Comparison of ENCODE assay signal across 20 cellular contexts in the genomic region with DNA sequence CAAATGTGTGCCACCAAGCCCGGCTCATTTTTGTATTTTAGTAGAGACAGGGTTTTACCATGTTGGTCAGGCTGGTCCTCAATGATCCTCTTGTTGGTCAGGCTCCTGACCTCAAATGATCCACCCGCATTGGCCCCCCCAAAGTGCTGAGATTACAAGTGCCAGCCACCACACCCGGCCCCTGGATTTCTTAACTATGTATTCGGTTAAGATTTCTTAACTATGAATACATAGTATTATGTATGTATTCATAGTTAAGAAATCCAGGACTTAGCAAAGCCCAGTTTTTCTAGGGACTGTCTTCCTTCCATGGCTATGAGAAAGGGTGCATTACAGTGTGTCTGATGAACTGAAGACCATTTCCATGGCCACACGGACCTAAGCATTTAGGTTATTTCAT. TPM values are rescaled to one million over a fixed set of nuclear protein-coding genes. Genes with fewer than 3 reads are reported as not detected.
"Had no signal": no experiment of that assay in that cellular context is flagged by ENCODE, and none has a peak within 500 bp of the region (broad histone marks: within the 10 kb centered on the region; RNA-seq: fewer than 3 reads in every experiment).

No MANE protein-coding gene starts in this region.

- H3K27ac Mint-ChIP-seq: activated naive CD8-positive, alpha-beta T cell treated with anti-CD3 and anti-CD28 coated beads for 36 hours; activated T-helper 1 cell treated with anti-CD3 and anti-CD28 coated beads, Interleukin-12 subunit alpha, Interleukin-12 subunit beta, Interleukin-2, Interleukin-4 antibody, amounts not matched to agents 30 ng/mL and 10 ng/mL and 1 ng/mL, durations not matched to agents 14 hours and 24 hours and 36 hours; neural progenitor cell; T-helper 17 cell had no signal

- H3K27me3 ChIP-seq: brain microvascular endothelial cell, transverse colon had no signal

- H3K79me2 ChIP-seq: parathyroid adenoma had no signal

- H3K36me3 ChIP-seq: neural progenitor cell, transverse colon, WERI-Rb-1 had no signal

- H3K27ac ChIP-seq: brain microvascular endothelial cell, neural progenitor cell, WERI-Rb-1 had no signal

- DNase-seq: activated CD4-positive, alpha-beta T cell treated with anti-CD3 and anti-CD28 coated beads for 4 hours; activated naive CD8-positive, alpha-beta T cell treated with anti-CD3 and anti-CD28 coated beads for 36 hours; brain microvascular endothelial cell; foreskin melanocyte; head of caudate nucleus; left colon; stimulated activated CD4-positive, alpha-beta T cell treated with anti-CD3 and anti-CD28 coated beads, Interleukin-4, amount 100 ng/mL, for 24 hours; stimulated activated naive CD4-positive, alpha-beta T cell; T-helper 17 cell; transverse colon had no signal

- ATAC-seq: T-helper 17 cell had no signal

- H3K9me3 ChIP-seq: transverse colon had no signal

- H3K4me2 ChIP-seq: neural progenitor cell had no signal

- H3K4me3 ChIP-seq: coronary artery, neural progenitor cell, skin epidermis, transverse colon had no signal

- H2AFZ ChIP-seq: neural progenitor cell, parathyroid adenoma had no signal

- H3K9ac ChIP-seq: neural progenitor cell, parathyroid adenoma had no signal

- H3K9me3 Mint-ChIP-seq: activated naive CD8-positive, alpha-beta T cell treated with anti-CD3 and anti-CD28 coated beads for 36 hours; activated T-helper 1 cell treated with anti-CD3 and anti-CD28 coated beads, Interleukin-12 subunit alpha, Interleukin-12 subunit beta, Interleukin-2, Interleukin-4 antibody, amounts not matched to agents 30 ng/mL and 10 ng/mL and 1 ng/mL, durations not matched to agents 14 hours and 24 hours and 36 hours; central memory CD8-positive, alpha-beta T cell; neural progenitor cell had no signal

- H3K36me3 Mint-ChIP-seq: activated naive CD8-positive, alpha-beta T cell treated with anti-CD3 and anti-CD28 coated beads for 36 hours; neural progenitor cell had no signal

RNA-seq across cellular contexts. Expression of a gene that starts 1.7 kb away (rescaled TPM):
- total RNA-seq: fibroblast of lung, left colon, lung microvascular endothelial cell, renal cortical epithelial cell, T-helper 17 cell, transverse colon had no signal
